ENCODE assay signal across 15 cellular contexts in the genomic region with DNA sequence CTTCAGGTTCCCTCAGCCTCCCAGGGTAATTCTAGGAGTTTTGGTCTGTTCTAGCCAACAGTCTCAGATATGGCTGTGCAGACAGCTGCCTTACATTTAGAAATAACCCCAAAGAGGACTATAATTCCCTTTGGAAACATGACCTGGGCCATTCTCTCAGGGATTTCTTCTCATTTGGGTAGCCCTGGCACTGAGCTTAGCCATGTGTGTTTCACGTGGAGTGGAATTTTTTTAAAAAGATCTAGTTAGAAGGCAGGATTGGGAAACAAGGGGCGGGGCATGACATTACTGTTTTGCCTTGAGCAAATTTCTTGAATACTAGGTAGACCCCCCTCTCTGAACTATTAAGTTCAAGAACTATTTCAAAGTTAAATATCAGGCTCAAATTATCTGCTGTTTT. TPM values are rescaled to one million over a fixed set of nuclear protein-coding genes. Genes with fewer than 3 reads are reported as not detected.
A peak's percentile ranks its signal among the peaks of the same experiment; 100 is the strongest.
DNase-seq lines count a peak whose midpoint lies in the region; TF ChIP-seq lines count a peak whose summit lies in the region.
"Had no signal": no experiment of that assay in that cellular context is flagged by ENCODE, and none has a peak within 500 bp of the region (broad histone marks: within the 10 kb centered on the region; RNA-seq: fewer than 3 reads in every experiment).

No MANE protein-coding gene starts in this region.

- no peak overlapping the region for H3K4me3 ChIP-seq in fibroblast of the aortic adventitia (ENCODE audit: low read depth, low read length)
- H3K4me3 ChIP-seq: cardiac muscle cell, HAP-1 had no signal

- peak; percentile 74 for DNase-seq in AG20443 (ENCODE audit: low spot score)
- peak; percentile 52 for DNase-seq in LHCN-M2 (ENCODE audit: low read depth)
- DNase-seq in fibroblast of the aortic adventitia (ENCODE audit: low read depth): peak; percentile 68
- DNase-seq in renal cortical epithelial cell (ENCODE audit: low read depth): peak; percentile 36
- no peak for DNase-seq in NCI-H2196 (lab: John Stamatoyannopoulos, UW; ENCODE audit: unreplicated experiment)
- DNase-seq in hepatic stellate cell (ENCODE audit: low spot score): no peak
- DNase-seq in activated CD4-positive, alpha-beta T cell treated with anti-CD3 and anti-CD28 coated beads, Interleukin-2, amount 50 U/mL, for 48 hours: no peak
- DNase-seq in NOMO-1 (lab: John Stamatoyannopoulos, UW; ENCODE audit: unreplicated experiment in 2 of 2): no peak
- DNase-seq: activated CD4-positive, alpha-beta T cell treated with anti-CD3 and anti-CD28 coated beads, Interleukin-2, amount 10 ng/mL, durations not matched to agents 24 days and 14 days; activated naive CD8-positive, alpha-beta T cell treated with anti-CD3 and anti-CD28 coated beads for 36 hours; activated T-cell treated with anti-CD3 and anti-CD28 coated beads, Interleukin-2, amount 50 U/mL, for 24 hours; effector CD4-positive, alpha-beta T cell; NCI-H1436 treated with DMSO at 0.1 percent for 48 hours had no signal

- TF ChIP-seq CTCF in fibroblast of the aortic adventitia (IDR thresholded peaks at IDR 0.05; ENCODE audit: insufficient read depth, low read length): no peak

RNA-seq across cellular contexts. Expression of a gene that starts 29.6 kb away (rescaled TPM):
- total RNA-seq in LHCN-M2 (2014; rRNA removed) (210 and 281 TPM in 2 replicates), fibroblast of the aortic adventitia (ENCODE audit: low replicate concordance) (170 and 245 TPM in 2 replicates), renal cortical epithelial cell (50.9 and 150 TPM in 2 replicates)
- polyA plus RNA-seq in LHCN-M2 (2012): 150 TPM

Comparison
In these comparisons a context has a peak if more than half of its experiments do, and no peak if none do; other contexts are left out.
1. DNase-seq: peak in AG20443 (single experiment), LHCN-M2 (single experiment), fibroblast of the aortic adventitia (single experiment) and renal cortical epithelial cell (single experiment); none in NCI-H2196 (single experiment), hepatic stellate cell (single experiment), activated CD4-positive, alpha-beta T cell treated with anti-CD3 and anti-CD28 coated beads, Interleukin-2, amount 50 U/mL, for 48 hours (0 of 2) and NOMO-1 (0 of 2).